In the genomic region with DNA sequence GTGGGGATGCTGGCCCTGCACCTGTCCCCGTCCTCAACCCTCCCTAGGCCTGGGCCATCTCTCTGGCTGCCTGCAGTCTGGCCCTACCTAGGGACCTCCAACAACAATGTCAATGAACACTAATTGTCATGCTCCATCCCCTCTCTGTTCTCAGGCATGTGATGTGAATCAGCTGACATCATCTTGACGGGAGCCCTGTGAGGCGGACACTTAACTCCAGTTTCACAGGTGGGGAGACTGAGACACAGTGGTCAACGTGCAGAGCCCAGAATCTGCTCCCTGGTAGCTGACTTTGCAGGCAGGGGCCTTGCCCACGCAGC, we compare ENCODE assay signal across 1 cellular context.
TF ChIP-seq lines count a peak whose summit lies in the region.

No MANE protein-coding gene starts in this region.

TF ChIP-seq in endothelial cell of umbilical vein, 7 proteins besides CTCF, POLR2A, EP300 and RAD21:
- no peak for TF ChIP-seq FOS (IDR thresholded peaks at IDR 0.05; ENCODE audit: borderline replicate concordance, insufficient read depth, low read length)
- TF ChIP-seq GATA2 (IDR thresholded peaks at IDR 0.05; ENCODE audit: insufficient read depth, insufficient read length, low read depth, low read length): no peak
- no peak for TF ChIP-seq JUN (IDR thresholded peaks at IDR 0.05; ENCODE audit: borderline replicate concordance, insufficient read depth, insufficient read length, low read depth)
- TF ChIP-seq MYC (IDR thresholded peaks at IDR 0.05; ENCODE audit: low read depth, low read length): no peak
- TF ChIP-seq, protein P1, sequence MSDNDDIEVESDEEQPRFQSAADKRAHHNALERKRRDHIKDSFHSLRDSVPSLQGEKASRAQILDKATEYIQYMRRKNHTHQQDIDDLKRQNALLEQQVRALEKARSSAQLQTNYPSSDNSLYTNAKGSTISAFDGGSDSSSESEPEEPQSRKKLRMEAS (IDR thresholded peaks at IDR 0.05; ENCODE audit: insufficient read depth, insufficient read length): no peak
- no peak for TF ChIP-seq EZH2 (IDR thresholded peaks at IDR 0.05; ENCODE audit: borderline replicate concordance, low read depth, low read length, severe bottlenecking)
- TF ChIP-seq POLR2AphosphoS5 (IDR thresholded peaks at IDR 0.05; ENCODE audit: insufficient read depth, low read depth, low read length): no peak
